Comparison of ENCODE assay signal across 27 cellular contexts in genomic region chr7:107037866-107038598, GRCh38. TPM values are rescaled to one million over a fixed set of nuclear protein-coding genes. Genes with fewer than 3 reads are reported as not detected.
DNase-seq lines count a peak whose midpoint lies in the region; ATAC-seq, FAIRE-seq and TF ChIP-seq lines count a peak whose summit lies in the region.
"Had no signal": no experiment of that assay in that cellular context is flagged by ENCODE, and none has a peak within 500 bp of the region (broad histone marks: within the 10 kb centered on the region; RNA-seq: fewer than 3 reads in every experiment).

No MANE protein-coding gene starts in this region.

- no peak for TF ChIP-seq EP300 in K562 (IDR thresholded peaks at IDR 0.05; ENCODE audit: low read length)

- ATAC-seq in K562 (peak; percentile 55), HG02759 (IDR thresholded peaks at IDR 0.05; ENCODE audit: unreplicated experiment) (no peak), GM18861 (IDR thresholded peaks at IDR 0.05; ENCODE audit: unreplicated experiment) (no peak), HG03460 (IDR thresholded peaks at IDR 0.05; ENCODE audit: unreplicated experiment) (no peak)
- ATAC-seq: HepG2 had no signal

- 0 out of 3 replicates have a peak overlapping the region, but pooled peaks have one; percentile 21 for H3K27ac ChIP-seq in K562 (ENCODE audit: extremely low read depth, low read depth, low read length)
- H3K27ac ChIP-seq: GM23248 had no signal

- H2AFZ ChIP-seq in K562 (ENCODE audit: low read depth, low read length): peak overlapping the region; percentile 27
- H2AFZ ChIP-seq: GM23248 had no signal

- in situ Hi-C loops in K562 (cut with MboI): no loop called here

- BruUV-seq in K562 (replicated peaks; lab: Mats Ljungman, UMichigan): no TSS peak

- FAIRE-seq in K562 (lab: Jason Lieb, UNC): no peak
- FAIRE-seq: HepG2 had no signal

- H3K9me3 ChIP-seq in K562 (replicated peaks; ENCODE audit: control insufficient read depth, insufficient read depth, low read depth, low read length): peaks cover 4% of the 10 kb centered on the region; the same call in 1 of the 2 replicates
- H3K9me3 ChIP-seq: HAP-1 had no signal

- H3K36me3 ChIP-seq in K562 (ENCODE audit: control insufficient read depth, insufficient read depth, low read length): no peaks in the 10 kb centered on the region
- H3K36me3 ChIP-seq: HAP-1 had no signal

- peak in 1 of 3 experiments; percentile 28; a peak in 1 of 6 replicates for TF ChIP-seq CTCF in K562 (IDR thresholded peaks at IDR 0.05 in 2 of 3, conservative IDR thresholded peaks at IDR 0.05 in 1 of 3; ENCODE audit: insufficient read depth in 2 of 3, low read depth in 1 of 3, low read length in 3 of 3)

- peaks cover 11 to 49% of the 10 kb centered on the region in 2 experiments for H3K4me1 ChIP-seq in K562 (replicated peaks in 1 of 2; ENCODE audit: control insufficient read depth in 2 of 2, insufficient read depth in 2 of 2, low read length in 2 of 2)
- H3K4me1 ChIP-seq: HAP-1 had no signal

- no peak for TF ChIP-seq POLR2A in K562 (conservative IDR thresholded peaks at IDR 0.05)

- no peaks in the 10 kb centered on the region for H3K27me3 ChIP-seq in K562 (ENCODE audit: control insufficient read depth in 2 of 2, insufficient read depth in 2 of 2, low read length in 2 of 2)

- TF ChIP-seq RAD21 in K562 (CRISPR knock-in tag; conservative IDR thresholded peaks at IDR 0.05 in 1 of 2, IDR thresholded peaks at IDR 0.05 in 1 of 2): peak; percentile 5 to 47; a peak in 2 of 4 replicates

- peak; percentile 68 for DNase-seq in SIG-M5 treated with dmso at 0.1 percent for 504 hours (lab: John Stamatoyannopoulos, UW; ENCODE audit: unreplicated experiment)
- DNase-seq in SIG-M5 (lab: John Stamatoyannopoulos, UW): no peak
- DNase-seq in MV-4-11 (lab: John Stamatoyannopoulos, UW): peak; percentile 83
- DNase-seq in K562 (ENCODE audit: extremely low read depth in 1 of 4, low spot score in 3 of 4): peak; percentile 49 to 72 (median 62)
- no peak for DNase-seq in activated CD4-positive, alpha-beta T cell treated with anti-CD3 and anti-CD28 coated beads for 48 hours
- DNase-seq: 8988T; ACHN; CD4-positive, alpha-beta T cell; DMS53; GM23248; HFFc6; Kasumi-1; NCI-H1092; NCI-H1417 treated with DMSO at 0.1 percent for 48 hours; NCI-H1694 treated with DMSO at 0.1 percent for 48 hours; NCI-H2081; NCI-H226; NCI-H510A; NCI-H69; Right ventricle myocardium superior; RPMI8226; SW 1271 had no signal

- no peak overlapping the region for H3K4me3 ChIP-seq in K562
- H3K4me3 ChIP-seq: GM23248, HAP-1 had no signal

- no peak overlapping the region for H3K9ac ChIP-seq in K562 (ENCODE audit: insufficient read depth in 1 of 2, low read depth in 2 of 2, low read length in 2 of 2)
- H3K9ac ChIP-seq: GM23248 had no signal

- H3K9me1 ChIP-seq in K562 (ENCODE audit: control insufficient read depth, insufficient read depth, low read length): no peaks in the 10 kb centered on the region

- H3K79me2 ChIP-seq in K562 (ENCODE audit: control insufficient read depth, insufficient read depth, low read length): no peaks in the 10 kb centered on the region

- no peak overlapping the region for H3K4me2 ChIP-seq in K562 (ENCODE audit: insufficient read depth, low read length)

- 77% methylated on average over 2 of the region's 2 CpGs for WGBS in K562 (ENCODE audit: insufficient coverage, low coverage, missing lambda C conversion rate)

- no peaks in the 10 kb centered on the region for H4K20me1 ChIP-seq in K562 (replicated peaks; ENCODE audit: control insufficient read depth, insufficient read depth, low read length)

- CTCF ChIA-PET in K562 (lab: Yijun Ruan, JAX; ENCODE audit: low intra/inter-chr PET ratio): no interaction called here

- intact Hi-C loops in K562 (cut with micrococcal nuclease): no loop called here

- POLR2A ChIA-PET in K562 (lab: Yijun Ruan, JAX): interaction anchor here (0.7 to 3.4 kb wide), 8 partner anchors 8 to 257 kb away, joined by 3 to 11 read pairs (median 4); no protein-coding TSS in a partner anchor

TF ChIP-seq in K562, 482 proteins besides CTCF, POLR2A, EP300 and RAD21:
- TF ChIP-seq ZNF274 (IDR thresholded peaks at IDR 0.05; ENCODE audit: borderline replicate concordance, low read depth, low read length) (no peak), POLR2H (tag; IDR thresholded peaks at IDR 0.05; ENCODE audit: low read depth) (0 out of 2 replicates have a peak, but pooled peaks have one; percentile 23), PATZ1 (CRISPR knock-in tag; IDR thresholded peaks at IDR 0.05; ENCODE audit: borderline replicate concordance) (no peak), MECOM (CRISPR knock-in tag; IDR thresholded peaks at IDR 0.05) (0 out of 2 replicates have a peak, but pooled peaks have one; percentile 59), CCNT2 (IDR thresholded peaks at IDR 0.05; ENCODE audit: borderline replicate concordance, extremely low read depth, insufficient read length, low read depth, low read length) (no peak), CBFA2T2 (conservative IDR thresholded peaks at IDR 0.05) (0 out of 2 replicates have a peak, but pooled peaks have one; percentile 10), CEBPB (tag; IDR thresholded peaks at IDR 0.05) (peak; percentile 79), SNRNP70 (optimal IDR thresholded peaks at IDR 0.05; ENCODE audit: low read depth, low read length) (no peak), PHF8 (IDR thresholded peaks at IDR 0.05; ENCODE audit: borderline replicate concordance, low read length) (no peak), ARID1B (IDR thresholded peaks at IDR 0.05) (peak; percentile 14; the same call in 1 of the 2 replicates), CBFA2T3 (IDR thresholded peaks at IDR 0.05) (peak; percentile 19; the same call in 1 of the 2 replicates), WHSC1 (IDR thresholded peaks at IDR 0.05; ENCODE audit: low read length) (no peak), HDAC3 (IDR thresholded peaks at IDR 0.05; ENCODE audit: borderline replicate concordance, partially characterized antibody) (peak; percentile 20), SREBF1 (IDR thresholded peaks at IDR 0.05; ENCODE audit: borderline replicate concordance, low read depth, low read length) (no peak)

RNA-seq across cellular contexts. Expression of gene PRKAR2B, which starts 6.5 kb away (rescaled TPM):
- total RNA-seq in K562 (2011; cell fraction: chromatin; rRNA removed; ENCODE audit: low replicate concordance): 16.3 and 57.4 TPM in 2 replicates
- 14.3 and 18.3 TPM in 2 replicates for total RNA-seq in K562 (2011; cell fraction: nucleolus; rRNA removed)
- total RNA-seq in K562 (2011; cell fraction: nucleoplasm; rRNA removed): 31.1 and 47.5 TPM in 2 replicates
- 107 and 108 TPM in 2 replicates for total RNA-seq in K562 (2014; rRNA removed)
- total RNA-seq in K562 (2014; rRNA removed; fragmentation: Illumina TruSeq; extraction: Trizol): 156 and 172 TPM in 2 replicates
- 131 and 138 TPM in 2 replicates for total RNA-seq in K562 (2015; rRNA removed; fragmentation: Illumina TruSeq; extraction: Trizol)
- total RNA-seq in K562 (2021): 115 and 129 TPM in 2 replicates
- 122 and 173 TPM in 2 replicates for polyA plus RNA-seq in K562 (2011; rRNA removed)
- 29.4 and 57.2 TPM in 2 replicates for polyA plus RNA-seq in K562 (2011; cell fraction: cytosol; rRNA removed)
- polyA plus RNA-seq in K562 (2011; cell fraction: nucleus; rRNA removed): 17.3 and 27.3 TPM in 2 replicates
- polyA plus RNA-seq in K562 (2012): 79.6 and 100 TPM in 2 replicates
- 117 and 140 TPM in 2 replicates for polyA plus RNA-seq in K562 (2014; fragmentation: Illumina TruSeq; extraction: Trizol)
- polyA plus RNA-seq in K562 (2014; fragmentation: Nextera tagmentation; extraction: Ambion mirVana): 10 to 100 TPM; 59.0 to 65.4 TPM
- 77.1 and 86.2 TPM in 2 replicates for polyA plus RNA-seq in K562 (2014; rRNA removed)
- polyA minus RNA-seq in K562 (2011; rRNA and poly(A)+ RNA removed): 205 and 212 TPM in 2 replicates
- polyA minus RNA-seq in K562 (2011; cell fraction: cytosol; rRNA and poly(A)+ RNA removed): 96.1 and 101 TPM in 2 replicates
- 19.3 and 36.1 TPM in 2 replicates for polyA minus RNA-seq in K562 (2011; cell fraction: nucleus; rRNA and poly(A)+ RNA removed)
- total RNA-seq: HepG2 had no signal
- polyA plus RNA-seq: HepG2 had no signal

Comparison
In these comparisons a context has a peak if more than half of its experiments do, and no peak if none do; other contexts are left out.
1. DNase-seq: peak in SIG-M5 treated with dmso at 0.1 percent for 504 hours (single experiment), MV-4-11 (single experiment) and K562 (4 of 4); none in SIG-M5 (single experiment) and activated CD4-positive, alpha-beta T cell treated with anti-CD3 and anti-CD28 coated beads for 48 hours (single experiment).